Comparison of ENCODE assay signal across 1 cellular context in genomic region chr4:1130318-1131186, GRCh38.
A peak's percentile ranks its signal among the peaks of the same experiment; 100 is the strongest.
TF ChIP-seq lines count a peak whose summit lies in the region.

No MANE protein-coding gene starts in this region.

TF ChIP-seq in HepG2, 621 proteins besides CTCF, POLR2A, EP300 and RAD21 (continued from another document and continues in another):
- TF ChIP-seq, protein P1, sequence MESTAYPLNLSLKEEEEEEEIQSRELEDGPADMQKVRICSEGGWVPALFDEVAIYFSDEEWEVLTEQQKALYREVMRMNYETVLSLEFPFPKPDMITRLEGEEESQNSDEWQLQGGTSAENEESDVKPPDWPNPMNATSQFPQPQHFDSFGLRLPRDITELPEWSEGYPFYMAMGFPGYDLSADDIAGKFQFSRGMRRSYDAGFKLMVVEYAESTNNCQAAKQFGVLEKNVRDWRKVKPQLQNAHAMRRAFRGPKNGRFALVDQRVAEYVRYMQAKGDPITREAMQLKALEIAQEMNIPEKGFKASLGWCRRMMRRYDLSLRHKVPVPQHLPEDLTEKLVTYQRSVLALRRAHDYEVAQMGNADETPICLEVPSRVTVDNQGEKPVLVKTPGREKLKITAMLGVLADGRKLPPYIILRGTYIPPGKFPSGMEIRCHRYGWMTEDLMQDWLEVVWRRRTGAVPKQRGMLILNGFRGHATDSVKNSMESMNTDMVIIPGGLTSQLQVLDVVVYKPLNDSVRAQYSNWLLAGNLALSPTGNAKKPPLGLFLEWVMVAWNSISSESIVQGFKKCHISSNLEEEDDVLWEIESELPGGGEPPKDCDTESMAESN (CRISPR knock-in tag; conservative IDR thresholded peaks at IDR 0.05), result no peak
- TF ChIP-seq NFATC3 (CRISPR knock-in tag; IDR thresholded peaks at IDR 0.05) (no peak), HCFC1 (IDR thresholded peaks at IDR 0.05; ENCODE audit: low read depth, low read length) (no peak), ZBTB33 (CRISPR knock-in tag; IDR thresholded peaks at IDR 0.05) (peak; percentile 26; the same call in 1 of the 2 replicates), ZNF350 (CRISPR knock-in tag; IDR thresholded peaks at IDR 0.05; ENCODE audit: borderline replicate concordance, low read depth) (no peak), ZNF790 (CRISPR knock-in tag; IDR thresholded peaks at IDR 0.05; ENCODE audit: borderline replicate concordance) (no peak), ZNF713 (CRISPR knock-in tag; IDR thresholded peaks at IDR 0.05) (no peak), RFX5 (IDR thresholded peaks at IDR 0.05; ENCODE audit: low read depth, low read length) (no peak), STAG1 (CRISPR knock-in tag; IDR thresholded peaks at IDR 0.05) (peak; percentile 99), ZNF280B (CRISPR knock-in tag; IDR thresholded peaks at IDR 0.05; ENCODE audit: borderline replicate concordance) (no peak), IRF2 (CRISPR knock-in tag; IDR thresholded peaks at IDR 0.05) (peak; percentile 55; the same call in 1 of the 2 replicates), SKI (IDR thresholded peaks at IDR 0.05; ENCODE audit: partially characterized antibody) (no peak), NR2F6 (IDR thresholded peaks at IDR 0.05) (no peak), NR2F6 (CRISPR knock-in tag; IDR thresholded peaks at IDR 0.05) (no peak), ZNF234 (CRISPR knock-in tag; conservative IDR thresholded peaks at IDR 0.05) (no peak), SAP130 (CRISPR knock-in tag; IDR thresholded peaks at IDR 0.05; ENCODE audit: low read depth) (no peak), KAT7 (CRISPR knock-in tag; IDR thresholded peaks at IDR 0.05; ENCODE audit: borderline replicate concordance) (no peak), GATA4 (IDR thresholded peaks at IDR 0.05; ENCODE audit: borderline replicate concordance, low read depth) (no peak), ZNF251 (CRISPR knock-in tag; IDR thresholded peaks at IDR 0.05) (no peak), SMAD3 (CRISPR knock-in tag; IDR thresholded peaks at IDR 0.05) (no peak), MLXIP (CRISPR knock-in tag; IDR thresholded peaks at IDR 0.05; ENCODE audit: borderline replicate concordance) (no peak), ZFP1 (CRISPR knock-in tag; IDR thresholded peaks at IDR 0.05) (no peak), TEAD3 (CRISPR knock-in tag; optimal IDR thresholded peaks at IDR 0.05; ENCODE audit: borderline replicate concordance) (peak; percentile 67), KDM2A (CRISPR knock-in tag; IDR thresholded peaks at IDR 0.05; ENCODE audit: borderline replicate concordance, low read depth) (peak; percentile 37; the same call in 1 of the 2 replicates), PATZ1 (CRISPR knock-in tag; IDR thresholded peaks at IDR 0.05) (peak; percentile 95), FOXA1 (IDR thresholded peaks at IDR 0.05) (no peak), FOXA1 (CRISPR knock-in tag; IDR thresholded peaks at IDR 0.05) (0 out of 2 replicates have a peak, but pooled peaks have one; percentile 20), FOSL2 (CRISPR knock-in tag; IDR thresholded peaks at IDR 0.05) (peak; percentile 40; the same call in 1 of the 2 replicates), ISL2 (CRISPR knock-in tag; IDR thresholded peaks at IDR 0.05) (no peak), PCBP1 (IDR thresholded peaks at IDR 0.05; ENCODE audit: borderline replicate concordance, low read depth, low read length) (no peak), ZNF441 (CRISPR knock-in tag; IDR thresholded peaks at IDR 0.05; ENCODE audit: borderline replicate concordance) (no peak), SOX5 (CRISPR knock-in tag; IDR thresholded peaks at IDR 0.05; ENCODE audit: borderline replicate concordance) (no peak), TGIF2 (CRISPR knock-in tag; IDR thresholded peaks at IDR 0.05) (no peak), ZNF891 (CRISPR knock-in tag; IDR thresholded peaks at IDR 0.05) (no peak)
- TF ChIP-seq, protein P2, sequence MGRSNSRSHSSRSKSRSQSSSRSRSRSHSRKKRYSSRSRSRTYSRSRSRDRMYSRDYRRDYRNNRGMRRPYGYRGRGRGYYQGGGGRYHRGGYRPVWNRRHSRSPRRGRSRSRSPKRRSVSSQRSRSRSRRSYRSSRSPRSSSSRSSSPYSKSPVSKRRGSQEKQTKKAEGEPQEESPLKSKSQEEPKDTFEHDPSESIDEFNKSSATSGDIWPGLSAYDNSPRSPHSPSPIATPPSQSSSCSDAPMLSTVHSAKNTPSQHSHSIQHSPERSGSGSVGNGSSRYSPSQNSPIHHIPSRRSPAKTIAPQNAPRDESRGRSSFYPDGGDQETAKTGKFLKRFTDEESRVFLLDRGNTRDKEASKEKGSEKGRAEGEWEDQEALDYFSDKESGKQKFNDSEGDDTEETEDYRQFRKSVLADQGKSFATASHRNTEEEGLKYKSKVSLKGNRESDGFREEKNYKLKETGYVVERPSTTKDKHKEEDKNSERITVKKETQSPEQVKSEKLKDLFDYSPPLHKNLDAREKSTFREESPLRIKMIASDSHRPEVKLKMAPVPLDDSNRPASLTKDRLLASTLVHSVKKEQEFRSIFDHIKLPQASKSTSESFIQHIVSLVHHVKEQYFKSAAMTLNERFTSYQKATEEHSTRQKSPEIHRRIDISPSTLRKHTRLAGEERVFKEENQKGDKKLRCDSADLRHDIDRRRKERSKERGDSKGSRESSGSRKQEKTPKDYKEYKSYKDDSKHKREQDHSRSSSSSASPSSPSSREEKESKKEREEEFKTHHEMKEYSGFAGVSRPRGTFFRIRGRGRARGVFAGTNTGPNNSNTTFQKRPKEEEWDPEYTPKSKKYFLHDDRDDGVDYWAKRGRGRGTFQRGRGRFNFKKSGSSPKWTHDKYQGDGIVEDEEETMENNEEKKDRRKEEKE (IDR thresholded peaks at IDR 0.05), result no peak
- TF ChIP-seq, protein P3, sequence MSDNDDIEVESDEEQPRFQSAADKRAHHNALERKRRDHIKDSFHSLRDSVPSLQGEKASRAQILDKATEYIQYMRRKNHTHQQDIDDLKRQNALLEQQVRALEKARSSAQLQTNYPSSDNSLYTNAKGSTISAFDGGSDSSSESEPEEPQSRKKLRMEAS (IDR thresholded peaks at IDR 0.05), result no peak
- TF ChIP-seq, protein P4, sequence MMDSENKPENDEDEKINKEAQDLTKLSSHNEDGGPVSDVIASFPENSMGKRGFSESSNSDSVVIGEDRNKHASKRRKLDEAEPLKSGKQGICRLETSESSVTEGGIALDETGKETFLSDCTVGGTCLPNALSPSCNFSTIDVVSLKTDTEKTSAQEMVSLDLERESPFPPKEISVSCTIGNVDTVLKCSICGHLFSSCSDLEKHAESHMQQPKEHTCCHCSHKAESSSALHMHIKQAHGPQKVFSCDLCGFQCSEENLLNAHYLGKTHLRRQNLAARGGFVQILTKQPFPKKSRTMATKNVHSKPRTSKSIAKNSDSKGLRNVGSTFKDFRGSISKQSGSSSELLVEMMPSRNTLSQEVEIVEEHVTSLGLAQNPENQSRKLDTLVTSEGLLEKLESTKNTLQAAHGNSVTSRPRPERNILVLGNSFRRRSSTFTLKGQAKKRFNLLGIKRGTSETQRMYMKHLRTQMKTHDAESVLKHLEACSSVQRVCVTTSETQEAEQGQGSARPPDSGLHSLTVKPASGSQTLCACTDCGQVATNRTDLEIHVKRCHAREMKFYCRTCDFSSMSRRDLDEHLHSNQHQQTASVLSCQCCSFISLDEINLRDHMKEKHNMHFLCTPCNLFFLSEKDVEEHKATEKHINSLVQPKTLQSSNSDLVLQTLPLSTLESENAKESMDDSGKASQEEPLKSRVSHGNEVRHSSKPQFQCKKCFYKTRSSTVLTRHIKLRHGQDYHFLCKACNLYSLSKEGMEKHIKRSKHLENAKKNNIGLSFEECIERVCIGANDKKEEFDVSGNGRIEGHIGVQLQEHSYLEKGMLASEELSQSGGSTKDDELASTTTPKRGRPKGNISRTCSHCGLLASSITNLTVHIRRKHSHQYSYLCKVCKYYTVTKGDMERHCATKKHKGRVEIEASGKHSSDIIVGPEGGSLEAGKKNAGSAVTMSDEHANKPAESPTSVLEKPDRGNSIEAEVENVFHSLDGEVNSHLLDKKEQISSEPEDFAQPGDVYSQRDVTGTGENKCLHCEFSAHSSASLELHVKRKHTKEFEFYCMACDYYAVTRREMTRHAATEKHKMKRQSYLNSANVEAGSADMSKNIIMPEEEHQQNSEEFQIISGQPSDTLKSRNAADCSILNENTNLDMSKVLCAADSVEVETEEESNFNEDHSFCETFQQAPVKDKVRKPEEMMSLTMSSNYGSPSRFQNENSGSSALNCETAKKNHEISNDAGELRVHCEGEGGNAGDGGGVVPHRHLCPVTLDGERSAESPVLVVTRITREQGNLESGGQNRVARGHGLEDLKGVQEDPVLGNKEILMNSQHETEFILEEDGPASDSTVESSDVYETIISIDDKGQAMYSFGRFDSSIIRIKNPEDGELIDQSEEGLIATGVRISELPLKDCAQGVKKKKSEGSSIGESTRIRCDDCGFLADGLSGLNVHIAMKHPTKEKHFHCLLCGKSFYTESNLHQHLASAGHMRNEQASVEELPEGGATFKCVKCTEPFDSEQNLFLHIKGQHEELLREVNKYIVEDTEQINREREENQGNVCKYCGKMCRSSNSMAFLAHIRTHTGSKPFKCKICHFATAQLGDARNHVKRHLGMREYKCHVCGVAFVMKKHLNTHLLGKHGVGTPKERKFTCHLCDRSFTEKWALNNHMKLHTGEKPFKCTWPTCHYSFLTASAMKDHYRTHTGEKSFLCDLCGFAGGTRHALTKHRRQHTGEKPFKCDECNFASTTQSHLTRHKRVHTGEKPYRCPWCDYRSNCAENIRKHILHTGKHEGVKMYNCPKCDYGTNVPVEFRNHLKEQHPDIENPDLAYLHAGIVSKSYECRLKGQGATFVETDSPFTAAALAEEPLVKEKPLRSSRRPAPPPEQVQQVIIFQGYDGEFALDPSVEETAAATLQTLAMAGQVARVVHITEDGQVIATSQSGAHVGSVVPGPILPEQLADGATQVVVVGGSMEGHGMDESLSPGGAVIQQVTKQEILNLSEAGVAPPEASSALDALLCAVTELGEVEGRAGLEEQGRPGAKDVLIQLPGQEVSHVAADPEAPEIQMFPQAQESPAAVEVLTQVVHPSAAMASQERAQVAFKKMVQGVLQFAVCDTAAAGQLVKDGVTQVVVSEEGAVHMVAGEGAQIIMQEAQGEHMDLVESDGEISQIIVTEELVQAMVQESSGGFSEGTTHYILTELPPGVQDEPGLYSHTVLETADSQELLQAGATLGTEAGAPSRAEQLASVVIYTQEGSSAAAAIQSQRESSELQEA (CRISPR knock-in tag; IDR thresholded peaks at IDR 0.05; ENCODE audit: not compliant biosample characterization), result no peak
